ENCODE assay signal across 20 cellular contexts in genomic region chr19:47389150-47389556, GRCh38. TPM values are rescaled to one million over a fixed set of nuclear protein-coding genes. Genes with fewer than 3 reads are reported as not detected.
DNase-seq lines count a peak whose midpoint lies in the region; ATAC-seq and TF ChIP-seq lines count a peak whose summit lies in the region.
"Had no signal": no experiment of that assay in that cellular context is flagged by ENCODE, and none has a peak within 500 bp of the region (broad histone marks: within the 10 kb centered on the region; RNA-seq: fewer than 3 reads in every experiment).

No MANE protein-coding gene starts in this region.

- no peak overlapping the region for H3K23ac ChIP-seq in mesendoderm (ENCODE audit: low read length)

- peaks cover 2 to 6% of the 10 kb centered on the region in 2 donors for H3K4me1 Mint-ChIP-seq in effector memory CD8-positive, alpha-beta T cell (ENCODE audit: low read depth in 2 of 2)

- no peaks in the 10 kb centered on the region for H3K9me3 Mint-ChIP-seq in effector memory CD8-positive, alpha-beta T cell
- H3K9me3 Mint-ChIP-seq: activated T-cell treated with anti-CD3 and anti-CD28 coated beads, Interleukin-2, amount 50 U/mL, for 72 hours; CD8-positive, alpha-beta memory T cell; stimulated activated naive CD8-positive, alpha-beta T cell treated with anti-CD3 and anti-CD28 coated beads, Interleukin-15, amount 100 ng/mL, for 72 hours had no signal

- H3K79me1 ChIP-seq in mesendoderm (ENCODE audit: low read length), result no peaks in the 10 kb centered on the region

- H3K27me3 ChIP-seq in BLaER1 treated with 17β-estradiol and CSF1 and Interleukin-3, amounts not matched to agents 10 nM and 100 nM, result no peaks in the 10 kb centered on the region
- H3K27me3 ChIP-seq in mesendoderm (ENCODE audit: insufficient read depth, low read length, poor library complexity), result no peaks in the 10 kb centered on the region
- H3K27me3 ChIP-seq in psoas muscle (ENCODE audit: insufficient read depth in 3 of 3, low read length in 2 of 3), result peaks cover 0 to 4% (median 4%) of the 10 kb centered on the region in 3 donors
- H3K27me3 ChIP-seq: hepatocyte had no signal

- peak; percentile 32 for DNase-seq in NAMALWA (ENCODE audit: low spot score)
- DNase-seq in effector memory CD8-positive, alpha-beta T cell, result no peak
- DNase-seq in mesendoderm, result no peak
- DNase-seq in psoas muscle, result no peak
- no peak for DNase-seq in AG08396 (ENCODE audit: low spot score)
- DNase-seq in cerebellum (ENCODE audit: low spot score), result no peak
- DNase-seq: ACHN; activated CD4-positive, alpha-beta T cell treated with anti-CD3 and anti-CD28 coated beads, Interleukin-2, amount 50 U/mL, for 48 hours; activated T-cell treated with anti-CD3 and anti-CD28 coated beads, Interleukin-2, amount 50 U/mL, for 72 hours; CD8-positive, alpha-beta memory T cell; EL; KBM-7; kidney glomerular epithelial cell; stimulated activated CD4-positive, alpha-beta T cell treated with anti-CD3 and anti-CD28 coated beads, Interleukin-15, amount 100 ng/mL, for 24 hours; stimulated activated naive CD8-positive, alpha-beta T cell treated with anti-CD3 and anti-CD28 coated beads, Interleukin-15, amount 100 ng/mL, for 72 hours had no signal

- H2BK120ac ChIP-seq in mesendoderm (ENCODE audit: low read depth, low read length), result no peak overlapping the region

- intact Hi-C loops in psoas muscle (cut with DNase I), result loop anchor here in 1 of 2 donors (10.0 kb wide), 1 partner anchor 84 kb away; the partner anchor contains the start of gene C5AR1

- no peak overlapping the region for H2BK5ac ChIP-seq in mesendoderm (ENCODE audit: low read length)

- H3K27me3 Mint-ChIP-seq in effector memory CD8-positive, alpha-beta T cell, result peaks cover 15 to 17% of the 10 kb centered on the region in 2 donors

- peak overlapping the region in 7 of 11 experiments; percentile 5 to 64 (median 28); a peak in 12 of 22 replicates for H3K4me2 ChIP-seq in BLaER1 treated with 17β-estradiol and CSF1 and Interleukin-3, amounts not matched to agents 10 nM and 100 nM
- no peak overlapping the region for H3K4me2 ChIP-seq in mesendoderm (ENCODE audit: low read length)
- H3K4me2 ChIP-seq: hepatocyte had no signal

- H3K4me3 ChIP-seq in BLaER1 treated with 17β-estradiol and CSF1 and Interleukin-3, amounts not matched to agents 10 nM and 100 nM, result no peak overlapping the region
- H3K4me3 ChIP-seq in mesendoderm (ENCODE audit: low read length) (no peak overlapping the region), psoas muscle (no peak overlapping the region)
- H3K4me3 ChIP-seq: hepatocyte, prostate gland, SK-N-MC had no signal

- H3K4me3 Mint-ChIP-seq in effector memory CD8-positive, alpha-beta T cell, result no peak overlapping the region
- H3K4me3 Mint-ChIP-seq: activated T-cell treated with anti-CD3 and anti-CD28 coated beads, Interleukin-2, amount 50 U/mL, for 72 hours; CD8-positive, alpha-beta memory T cell; stimulated activated naive CD8-positive, alpha-beta T cell treated with anti-CD3 and anti-CD28 coated beads, Interleukin-15, amount 100 ng/mL, for 72 hours had no signal

- H3K9ac ChIP-seq in BLaER1 treated with 17β-estradiol and CSF1 and Interleukin-3, amounts not matched to agents 10 nM and 100 nM, result peak overlapping the region in 4 of 11 experiments; percentile 12 to 48 (median 24); a peak in 6 of 22 replicates
- no peak overlapping the region for H3K9ac ChIP-seq in mesendoderm (ENCODE audit: low read length)

- no peak for TF ChIP-seq CTCF in psoas muscle (IDR thresholded peaks at IDR 0.05)

- H3K18ac ChIP-seq in mesendoderm (ENCODE audit: low read length), result no peak overlapping the region

- H3K27ac ChIP-seq in BLaER1 treated with 17β-estradiol and CSF1 and Interleukin-3, amounts not matched to agents 10 nM and 100 nM, result peak overlapping the region in 6 of 11 experiments; percentile 8 to 61 (median 36); a peak in 10 of 22 replicates
- H3K27ac ChIP-seq in mesendoderm (ENCODE audit: low read depth, low read length) (no peak overlapping the region), psoas muscle (no peak overlapping the region)
- H3K27ac ChIP-seq: hepatocyte, prostate gland, SK-N-MC had no signal

- H4K8ac ChIP-seq in mesendoderm (ENCODE audit: low read depth, low read length), result no peak overlapping the region

- H3K9me3 ChIP-seq in BLaER1 treated with 17β-estradiol and CSF1 and Interleukin-3, amounts not matched to agents 10 nM and 100 nM (replicated peaks in 1 of 11), result no peaks in the 10 kb centered on the region
- no peaks in the 10 kb centered on the region for H3K9me3 ChIP-seq in psoas muscle
- H3K9me3 ChIP-seq: prostate gland had no signal

- no peak overlapping the region for H2AK5ac ChIP-seq in mesendoderm (ENCODE audit: low read length)

- peak overlapping the region; percentile 17 for H3K56ac ChIP-seq in mesendoderm (ENCODE audit: low read length)

- no peaks in the 10 kb centered on the region for H3K36me3 Mint-ChIP-seq in effector memory CD8-positive, alpha-beta T cell (ENCODE audit: insufficient read depth)
- H3K36me3 Mint-ChIP-seq: CD8-positive, alpha-beta memory T cell had no signal

- H3K79me2 ChIP-seq in mesendoderm (ENCODE audit: control insufficient read depth, insufficient read depth, low read length), result no peaks in the 10 kb centered on the region
- H3K79me2 ChIP-seq: hepatocyte had no signal

- no peak overlapping the region for H2BK15ac ChIP-seq in mesendoderm (replicated peaks; ENCODE audit: low read depth)

- WGBS in mesendoderm (ENCODE audit: extremely low coverage, insufficient coverage, low lambda C conversion rate), result no CpG with 5 or more reads among the region's 9 CpGs
- 69 to 78% (median 73%) methylated on average over 9 of the region's 9 CpGs for WGBS in psoas muscle, 3 donors

- H3K36me3 ChIP-seq in BLaER1 treated with 17β-estradiol and CSF1 and Interleukin-3, amounts not matched to agents 10 nM and 100 nM, result no peaks in the 10 kb centered on the region
- H3K36me3 ChIP-seq in mesendoderm (ENCODE audit: control insufficient read depth, insufficient read depth, low read length), result no peaks in the 10 kb centered on the region
- H3K36me3 ChIP-seq in psoas muscle (ENCODE audit: insufficient read depth in 1 of 2, low read depth in 1 of 2), result no peaks in the 10 kb centered on the region
- H3K36me3 ChIP-seq: prostate gland had no signal

- no peak overlapping the region for H3K4ac ChIP-seq in mesendoderm (ENCODE audit: low read depth, low read length)

- no peaks in the 10 kb centered on the region for H4K20me1 ChIP-seq in BLaER1 treated with 17β-estradiol and CSF1 and Interleukin-3, amounts not matched to agents 10 nM and 100 nM

- peaks cover 13 to 44% (median 25%) of the 10 kb centered on the region in 10 experiments for H3K4me1 ChIP-seq in BLaER1 treated with 17β-estradiol and CSF1 and Interleukin-3, amounts not matched to agents 10 nM and 100 nM
- H3K4me1 ChIP-seq in mesendoderm (ENCODE audit: control insufficient read depth, low read depth, low read length) (peaks cover 2% of the 10 kb centered on the region), psoas muscle (no peaks in the 10 kb centered on the region)
- H3K4me1 ChIP-seq: prostate gland had no signal

- H3K27ac Mint-ChIP-seq in effector memory CD8-positive, alpha-beta T cell, result peak overlapping the region; percentile 35 to 83
- H3K27ac Mint-ChIP-seq: activated T-cell treated with anti-CD3 and anti-CD28 coated beads, Interleukin-2, amount 50 U/mL, for 72 hours had no signal

- H4K5ac ChIP-seq in mesendoderm (ENCODE audit: low read length), result no peak overlapping the region

- peak; percentile 47 for ATAC-seq in effector memory CD8-positive, alpha-beta T cell (replicated peaks)
- ATAC-seq in psoas muscle, result no peak
- ATAC-seq in SK-N-SH treated with all-trans-retinoic acid at 6 μM for 48 hours, result no peak
- ATAC-seq: activated T-cell treated with anti-CD3 and anti-CD28 coated beads, Interleukin-2, amount 50 U/mL, for 72 hours; stimulated activated naive CD8-positive, alpha-beta T cell treated with anti-CD3 and anti-CD28 coated beads, Interleukin-15, amount 100 ng/mL, for 72 hours had no signal

TF ChIP-seq in SK-N-SH treated with all-trans-retinoic acid at 6 μM for 48 hours, 23 proteins besides CTCF, POLR2A, EP300 and RAD21 (continues in another document):
- TF ChIP-seq ZFP3 (CRISPR knock-in tag; IDR thresholded peaks at IDR 0.05), result no peak
- no peak for TF ChIP-seq ZNF565 (CRISPR knock-in tag; conservative IDR thresholded peaks at IDR 0.05; ENCODE audit: low read depth)
- no peak for TF ChIP-seq ZC3H10 (CRISPR knock-in tag; IDR thresholded peaks at IDR 0.05)
- TF ChIP-seq ZNF70 (CRISPR knock-in tag; IDR thresholded peaks at IDR 0.05), result no peak
- no peak for TF ChIP-seq ISL1 (CRISPR knock-in tag; IDR thresholded peaks at IDR 0.05)
- TF ChIP-seq ARNTL (CRISPR knock-in tag; IDR thresholded peaks at IDR 0.05; ENCODE audit: borderline replicate concordance, low read depth), result no peak
- TF ChIP-seq ESRRG (CRISPR knock-in tag; IDR thresholded peaks at IDR 0.05), result no peak
- TF ChIP-seq, protein P1, sequence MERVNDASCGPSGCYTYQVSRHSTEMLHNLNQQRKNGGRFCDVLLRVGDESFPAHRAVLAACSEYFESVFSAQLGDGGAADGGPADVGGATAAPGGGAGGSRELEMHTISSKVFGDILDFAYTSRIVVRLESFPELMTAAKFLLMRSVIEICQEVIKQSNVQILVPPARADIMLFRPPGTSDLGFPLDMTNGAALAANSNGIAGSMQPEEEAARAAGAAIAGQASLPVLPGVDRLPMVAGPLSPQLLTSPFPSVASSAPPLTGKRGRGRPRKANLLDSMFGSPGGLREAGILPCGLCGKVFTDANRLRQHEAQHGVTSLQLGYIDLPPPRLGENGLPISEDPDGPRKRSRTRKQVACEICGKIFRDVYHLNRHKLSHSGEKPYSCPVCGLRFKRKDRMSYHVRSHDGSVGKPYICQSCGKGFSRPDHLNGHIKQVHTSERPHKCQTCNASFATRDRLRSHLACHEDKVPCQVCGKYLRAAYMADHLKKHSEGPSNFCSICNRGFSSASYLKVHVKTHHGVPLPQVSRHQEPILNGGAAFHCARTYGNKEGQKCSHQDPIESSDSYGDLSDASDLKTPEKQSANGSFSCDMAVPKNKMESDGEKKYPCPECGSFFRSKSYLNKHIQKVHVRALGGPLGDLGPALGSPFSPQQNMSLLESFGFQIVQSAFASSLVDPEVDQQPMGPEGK (CRISPR knock-in tag; IDR thresholded peaks at IDR 0.05; ENCODE audit: borderline replicate concordance), result no peak
- TF ChIP-seq CSDC2 (CRISPR knock-in tag; IDR thresholded peaks at IDR 0.05), result no peak
- TF ChIP-seq ZNF8 (CRISPR knock-in tag; IDR thresholded peaks at IDR 0.05), result no peak

RNA-seq across cellular contexts. Expression of gene MEIS3, which starts 30.2 kb away (rescaled TPM):
- polyA plus RNA-seq in mesendoderm (2013, experiment 1 of 2), result 65.7 TPM
- polyA plus RNA-seq in mesendoderm (2013, experiment 2 of 2), result 64.6 TPM
- total RNA-seq in psoas muscle, result 1 to 10 TPM; 1.3 to 2.1 (median 1.8) TPM
- polyA plus RNA-seq in psoas muscle, result 1 to 10 TPM in 2 of 3 donors, under 1 TPM in 1; 0.83 to 2.4 (median 1.4) TPM
- 36.2 TPM for total RNA-seq in cerebellum
- total RNA-seq: CD8-positive, alpha-beta memory T cell had no signal
- polyA plus RNA-seq: CD8-positive, alpha-beta memory T cell had no signal

RNA-seq across cellular contexts. Expression of gene DHX34, which starts 40.0 kb away (rescaled TPM):
- 19.0 TPM for polyA plus RNA-seq in mesendoderm (2013, experiment 1 of 2)
- polyA plus RNA-seq in mesendoderm (2013, experiment 2 of 2), result 19.1 TPM
- 10 to 100 TPM in 1 of 4 donors, 1 to 10 TPM in 3; 7.5 to 14.8 (median 9.8) TPM for total RNA-seq in psoas muscle
- polyA plus RNA-seq in psoas muscle, result 10 to 100 TPM; 10.0 to 30.6 (median 15.5) TPM
- total RNA-seq in cerebellum, result 16.5 TPM

RNA-seq across cellular contexts. Expression of gene C5AR2, which starts 57.2 kb away (rescaled TPM):
- 0.29 TPM for polyA plus RNA-seq in mesendoderm (2013, experiment 1 of 2)
- 0.14 TPM for polyA plus RNA-seq in mesendoderm (2013, experiment 2 of 2)
- total RNA-seq in psoas muscle, result under 1 TPM in 3 of 4 donors, not detected in 1; 0.27 to 0.43 (median 0.37) TPM
- under 1 TPM in 2 of 3 donors, not detected in 1; 0.06 to 0.44 TPM for polyA plus RNA-seq in psoas muscle
- 0.18 TPM for total RNA-seq in cerebellum
- total RNA-seq: activated T-cell treated with anti-CD3 and anti-CD28 coated beads, Interleukin-2, amount 50 U/mL, for 72 hours had no signal
- polyA plus RNA-seq: hepatocyte had no signal

Comparison
In these comparisons a context has a peak if more than half of its experiments do, and no peak if none do; other contexts are left out.
1. H3K27ac ChIP-seq: peak in BLaER1 treated with 17β-estradiol and CSF1 and Interleukin-3, amounts not matched to agents 10 nM and 100 nM (6 of 11); none in mesendoderm (single experiment) and psoas muscle (single experiment).
2. RNA of gene MEIS3, which starts 30.2 kb away (total RNA-seq): 36.2 TPM in cerebellum (single experiment); 1.3 to 2.1 TPM in psoas muscle; every median in the first group is over 10 times any median in the second.